In the genomic region with DNA sequence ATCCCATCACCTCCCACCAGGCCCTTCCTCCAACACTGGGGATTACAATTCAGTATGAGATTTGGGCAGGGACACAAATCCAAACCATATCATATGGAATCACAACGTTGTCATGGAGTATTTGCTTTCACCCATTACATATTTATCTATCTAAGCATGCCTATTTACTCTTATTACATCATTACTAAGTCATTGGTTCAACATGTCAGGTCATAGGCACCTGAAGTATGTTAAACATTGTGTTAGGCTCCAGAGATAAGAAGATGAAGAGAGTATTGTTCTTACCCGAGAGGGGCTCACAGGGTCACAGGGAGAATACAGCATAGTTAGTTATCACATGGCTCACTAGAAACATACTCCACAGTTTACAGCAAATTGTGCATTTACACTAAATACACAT, we compare ENCODE assay signal across 27 cellular contexts.
"Had no signal": no experiment of that assay in that cellular context is flagged by ENCODE, and none has a peak within 500 bp of the region (broad histone marks: within the 10 kb centered on the region; RNA-seq: fewer than 3 reads in every experiment).

No MANE protein-coding gene starts in this region.

- H3K4me1 ChIP-seq: colonic mucosa, esophagus squamous epithelium, gastrocnemius medialis, heart right ventricle, left lung, lower lobe of right lung had no signal

- H3K27me3 ChIP-seq: colonic mucosa, esophagus squamous epithelium, gastrocnemius medialis, left lung had no signal

- H3K27ac ChIP-seq: colonic mucosa, epithelial cell of prostate, esophagus squamous epithelium, gastrocnemius medialis, heart right ventricle, left lung, lower lobe of right lung had no signal

- ATAC-seq: effector memory CD8-positive, alpha-beta T cell; esophagus mucosa; gastrocnemius medialis; heart right ventricle; left cardiac atrium; left lung; left ventricle myocardium superior; lower lobe of right lung; naive thymus-derived CD4-positive, alpha-beta T cell had no signal

- H3K27ac Mint-ChIP-seq: dendritic cell treated with granulocyte-macrophage colony-stimulating factor and Interleukin-4, amounts not matched to agents 40 ng/mL and 50 ng/mL, for 4 days; effector memory CD8-positive, alpha-beta T cell; endodermal cell; naive thymus-derived CD4-positive, alpha-beta T cell had no signal

- H3K36me3 ChIP-seq: colonic mucosa, esophagus squamous epithelium, gastrocnemius medialis, heart right ventricle, left lung, lower lobe of right lung had no signal

- FAIRE-seq: endometrium, islet of Langerhans, keratinocyte had no signal

- DNase-seq: colonic mucosa; cortex of kidney; effector CD8-positive, alpha-beta T cell; effector memory CD8-positive, alpha-beta T cell; endodermal cell; erythroblast; esophagus squamous epithelium; foreskin fibroblast; foreskin melanocyte; gastrocnemius medialis; glutamatergic neuron; head of caudate nucleus; heart right ventricle; hippocampal formation; left cardiac atrium; left lung; left ventricle myocardium superior; lower lobe of right lung; mesenchymal stem cell; midbrain; naive thymus-derived CD4-positive, alpha-beta T cell had no signal

- H3K4me3 ChIP-seq: colonic mucosa, esophagus squamous epithelium, gastrocnemius medialis, heart right ventricle, left lung, lower lobe of right lung had no signal

- H3K9me3 Mint-ChIP-seq: endodermal cell had no signal

- H3K4me3 Mint-ChIP-seq: dendritic cell treated with granulocyte-macrophage colony-stimulating factor and Interleukin-4, amounts not matched to agents 40 ng/mL and 50 ng/mL, for 4 days; effector memory CD8-positive, alpha-beta T cell; endodermal cell; naive thymus-derived CD4-positive, alpha-beta T cell had no signal

- H3K9me3 ChIP-seq: colonic mucosa, esophagus squamous epithelium, gastrocnemius medialis, left lung, lower lobe of right lung had no signal

- H3K4me1 Mint-ChIP-seq: endodermal cell; naive thymus-derived CD4-positive, alpha-beta T cell had no signal
